ENCODE assay signal across 8 cellular contexts in the genomic region with DNA sequence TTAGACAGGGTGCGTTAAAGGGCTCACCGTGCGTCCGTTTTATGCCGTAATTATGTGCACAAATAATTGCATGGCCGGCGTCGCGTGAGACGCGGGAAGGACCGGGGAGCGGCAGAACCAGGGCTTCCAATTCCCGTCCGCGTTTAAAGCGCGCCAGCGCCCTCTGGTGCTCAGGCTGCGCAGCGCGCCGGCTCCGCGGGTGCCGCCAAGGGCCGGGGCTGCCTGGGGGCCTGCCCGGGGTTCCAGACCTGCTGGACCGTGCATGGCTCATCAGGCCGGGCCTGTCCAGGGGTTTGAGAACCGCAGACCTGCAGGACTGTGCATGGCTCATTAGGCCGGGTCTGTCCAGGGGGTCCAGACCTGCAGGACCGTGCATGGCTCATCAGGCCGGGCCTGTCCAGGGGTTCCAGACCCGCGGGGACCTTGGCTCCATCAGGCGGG.
DNase-seq lines count a peak whose midpoint lies in the region; ATAC-seq and TF ChIP-seq lines count a peak whose summit lies in the region.

No MANE protein-coding gene starts in this region.

- H3K4me1 Mint-ChIP-seq in activated CD8-positive, alpha-beta memory T cell treated with anti-CD3 and anti-CD28 coated beads, Interleukin-2, amount 10 ng/mL, durations not matched to agents 7 days and 5 days = peaks cover 8% of the 10 kb centered on the region
- no peaks in the 10 kb centered on the region for H3K4me1 Mint-ChIP-seq in endodermal cell

- no peak overlapping the region for H3K9ac ChIP-seq in endodermal cell (ENCODE audit: extremely low read depth, low read length, poor library complexity, severe bottlenecking)

- CTCF ChIA-PET in activated CD8-positive, alpha-beta memory T cell treated with anti-CD3 and anti-CD28 coated beads, Interleukin-2, amount 10 ng/mL, durations not matched to agents 7 days and 5 days (lab: Charles Lee) = no interaction called here

- peaks cover 18% of the 10 kb centered on the region for H3K27me3 ChIP-seq in endodermal cell (ENCODE audit: control insufficient read depth, insufficient read depth, low read length, poor library complexity, severe bottlenecking)

- H3K36me3 Mint-ChIP-seq in activated CD8-positive, alpha-beta memory T cell treated with anti-CD3 and anti-CD28 coated beads, Interleukin-2, amount 10 ng/mL, durations not matched to agents 7 days and 5 days = no peaks in the 10 kb centered on the region
- H3K36me3 Mint-ChIP-seq in endodermal cell (ENCODE audit: low read depth) = no peaks in the 10 kb centered on the region

- peak overlapping the region; percentile 73 for H3K4me3 Mint-ChIP-seq in activated CD8-positive, alpha-beta memory T cell treated with anti-CD3 and anti-CD28 coated beads, Interleukin-2, amount 10 ng/mL, durations not matched to agents 7 days and 5 days
- no peak overlapping the region for H3K4me3 Mint-ChIP-seq in endodermal cell

- peak; percentile 89 for ATAC-seq in HG02943 (IDR thresholded peaks at IDR 0.05; ENCODE audit: low read depth, unreplicated experiment)
- ATAC-seq in activated CD8-positive, alpha-beta memory T cell treated with anti-CD3 and anti-CD28 coated beads, Interleukin-2, amount 10 ng/mL, durations not matched to agents 7 days and 5 days = peak; percentile 91

- H3K9me3 Mint-ChIP-seq in activated CD8-positive, alpha-beta memory T cell treated with anti-CD3 and anti-CD28 coated beads, Interleukin-2, amount 10 ng/mL, durations not matched to agents 7 days and 5 days (ENCODE audit: low read depth) = no peaks in the 10 kb centered on the region
- H3K9me3 Mint-ChIP-seq in endodermal cell = no peaks in the 10 kb centered on the region

- TF ChIP-seq CTCF in GM12875 (IDR thresholded peaks at IDR 0.05; ENCODE audit: borderline replicate concordance, insufficient read depth, low read depth, low read length) (peak; percentile 67), endodermal cell (conservative IDR thresholded peaks at IDR 0.05) (peak; percentile 98)

- 25 to 46% methylated on average over 15 to 37 of the region's 37 CpGs for WGBS in endodermal cell (ENCODE audit: insufficient coverage in 1 of 2, insufficient read length in 1 of 2), 2 experiments

- no peaks in the 10 kb centered on the region for H3K27me3 Mint-ChIP-seq in activated CD8-positive, alpha-beta memory T cell treated with anti-CD3 and anti-CD28 coated beads, Interleukin-2, amount 10 ng/mL, durations not matched to agents 7 days and 5 days
- peaks cover 20% of the 10 kb centered on the region for H3K27me3 Mint-ChIP-seq in endodermal cell (ENCODE audit: insufficient read depth)

- DNase-seq in NCI-H748 (lab: John Stamatoyannopoulos, UW; ENCODE audit: unreplicated experiment) (peak; percentile 84), endodermal cell (peak; percentile 93), mucosa of gallbladder (ENCODE audit: low spot score) (peak; percentile 68), GF-D8 (lab: John Stamatoyannopoulos, UW) (no peak)
- DNase-seq in activated CD8-positive, alpha-beta memory T cell treated with anti-CD3 and anti-CD28 coated beads, Interleukin-2, amount 10 ng/mL, durations not matched to agents 7 days and 5 days = peak; percentile 76
- peak; percentile 45 to 48 for DNase-seq in stimulated activated CD8-positive, alpha-beta memory T cell treated with anti-CD3 and anti-CD28 coated beads, Interleukin-4, amount 100 ng/mL, for 4 hours (ENCODE audit: low read depth in 2 of 2, low spot score in 1 of 2)

- peak overlapping the region; percentile 52 for H3K27ac Mint-ChIP-seq in activated CD8-positive, alpha-beta memory T cell treated with anti-CD3 and anti-CD28 coated beads, Interleukin-2, amount 10 ng/mL, durations not matched to agents 7 days and 5 days
- H3K27ac Mint-ChIP-seq in endodermal cell = no peak overlapping the region

- H3K9me3 ChIP-seq in endodermal cell (ENCODE audit: control insufficient read depth, low read length) = no peaks in the 10 kb centered on the region

- H3K36me3 ChIP-seq in endodermal cell (ENCODE audit: control insufficient read depth, insufficient read depth, low read length) = no peaks in the 10 kb centered on the region

- no peak overlapping the region for H3K27ac ChIP-seq in endodermal cell (ENCODE audit: low read depth, low read length)

- no peak overlapping the region for H3K4me3 ChIP-seq in GM12875 (ENCODE audit: low read depth, low read length)
- H3K4me3 ChIP-seq in endodermal cell (ENCODE audit: low read length) = no peak overlapping the region

- no peaks in the 10 kb centered on the region for H3K4me1 ChIP-seq in endodermal cell (ENCODE audit: control insufficient read depth, insufficient read depth, low read length)
